ENCODE assay signal across 31 cellular contexts in the genomic region with DNA sequence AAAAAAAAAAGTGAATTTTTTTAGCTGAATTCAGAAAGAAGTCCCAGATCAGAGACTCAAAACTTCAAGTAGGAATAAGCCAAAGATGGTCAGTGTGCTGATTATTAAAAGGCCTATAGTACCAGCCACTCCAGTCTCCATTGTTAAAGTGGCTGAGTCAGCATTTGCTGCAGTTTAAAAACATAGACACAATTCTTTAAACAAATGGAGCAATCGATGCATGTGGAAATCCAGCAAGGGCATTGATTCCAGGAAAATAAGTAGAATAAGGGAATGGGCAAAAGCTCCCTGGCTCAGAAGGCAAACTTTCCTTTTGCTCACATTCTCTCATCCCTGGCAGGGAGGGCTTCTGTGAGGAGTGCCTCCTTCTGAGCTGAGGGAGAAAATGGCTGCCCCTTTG.
"Had no signal": no experiment of that assay in that cellular context is flagged by ENCODE, and none has a peak within 500 bp of the region (broad histone marks: within the 10 kb centered on the region; RNA-seq: fewer than 3 reads in every experiment).

No MANE protein-coding gene starts in this region.

- H3K79me2 ChIP-seq: hepatocyte had no signal

- H3K36me3 Mint-ChIP-seq: activated CD4-positive, alpha-beta memory T cell treated with anti-CD3 and anti-CD28 coated beads for 36 hours; activated CD8-positive, alpha-beta memory T cell treated with anti-CD3 and anti-CD28 coated beads, Interleukin-2, amount 10 ng/mL, durations not matched to agents 7 days and 5 days; activated naive CD4-positive, alpha-beta T cell treated with anti-CD3 and anti-CD28 coated beads, Interleukin-2, amount 10 ng/mL, durations not matched to agents 7 days and 5 days; activated naive CD4-positive, alpha-beta T cell treated with anti-CD3 and anti-CD28 coated beads, Interleukin-2, amount 50 U/mL, for 72 hours; activated naive CD8-positive, alpha-beta T cell treated with anti-CD3 and anti-CD28 coated beads, Interleukin-2, amount 10 ng/mL, durations not matched to agents 7 days and 5 days; brain; WTC11 had no signal

- H3K27ac Mint-ChIP-seq: activated CD4-positive, alpha-beta memory T cell treated with anti-CD3 and anti-CD28 coated beads for 36 hours; activated CD8-positive, alpha-beta memory T cell treated with anti-CD3 and anti-CD28 coated beads, Interleukin-2, amount 10 ng/mL, durations not matched to agents 7 days and 5 days; activated CD8-positive, alpha-beta T cell treated with anti-CD3 and anti-CD28 coated beads, Interleukin-2, amount 10 ng/mL, durations not matched to agents 7 days and 5 days; activated naive CD4-positive, alpha-beta T cell treated with anti-CD3 and anti-CD28 coated beads, Interleukin-2, amount 10 ng/mL, durations not matched to agents 7 days and 5 days; activated naive CD4-positive, alpha-beta T cell treated with anti-CD3 and anti-CD28 coated beads, Interleukin-2, amount 50 U/mL, for 72 hours; activated naive CD8-positive, alpha-beta T cell treated with anti-CD3 and anti-CD28 coated beads, Interleukin-2, amount 10 ng/mL, durations not matched to agents 7 days and 5 days; activated T-cell treated with anti-CD3 and anti-CD28 coated beads, Interleukin-2, amount 50 U/mL, for 24 hours; activated T-cell treated with anti-CD3 and anti-CD28 coated beads, Interleukin-2, amount 50 U/mL, for 72 hours; dendritic cell treated with granulocyte-macrophage colony-stimulating factor and Interleukin-4, amounts not matched to agents 40 ng/mL and 50 ng/mL, for 4 days; endodermal cell; WTC11 had no signal

- H3K9me3 Mint-ChIP-seq: activated CD4-positive, alpha-beta memory T cell treated with anti-CD3 and anti-CD28 coated beads for 36 hours; activated T-cell treated with anti-CD3 and anti-CD28 coated beads, Interleukin-2, amount 50 U/mL, for 24 hours had no signal

- H3K4me2 ChIP-seq: hepatocyte had no signal

- ATAC-seq: activated CD8-positive, alpha-beta memory T cell treated with anti-CD3 and anti-CD28 coated beads, Interleukin-2, amount 10 ng/mL, durations not matched to agents 7 days and 5 days; activated CD8-positive, alpha-beta T cell treated with anti-CD3 and anti-CD28 coated beads, Interleukin-2, amount 10 ng/mL, durations not matched to agents 7 days and 5 days; activated naive CD4-positive, alpha-beta T cell treated with anti-CD3 and anti-CD28 coated beads, Interleukin-2, amount 50 U/mL, for 72 hours; activated T-cell treated with anti-CD3 and anti-CD28 coated beads, Interleukin-2, amount 50 U/mL, for 72 hours; esophagus mucosa; gastroesophageal sphincter; heart right ventricle; WTC11 had no signal

- H3K36me3 ChIP-seq: ascending aorta, gastroesophageal sphincter, heart right ventricle had no signal

- H3K27ac ChIP-seq: ascending aorta, coronary artery, dorsolateral prefrontal cortex, gastroesophageal sphincter, heart right ventricle, hepatocyte, VCaP had no signal

- FAIRE-seq: bronchial epithelial cell had no signal

- H3K9me3 ChIP-seq: ascending aorta, gastroesophageal sphincter had no signal

- H2AFZ ChIP-seq: hepatocyte had no signal

- H3K27me3 Mint-ChIP-seq: activated CD4-positive, alpha-beta memory T cell treated with anti-CD3 and anti-CD28 coated beads for 36 hours; activated CD8-positive, alpha-beta memory T cell treated with anti-CD3 and anti-CD28 coated beads, Interleukin-2, amount 10 ng/mL, durations not matched to agents 7 days and 5 days; activated naive CD4-positive, alpha-beta T cell treated with anti-CD3 and anti-CD28 coated beads, Interleukin-2, amount 10 ng/mL, durations not matched to agents 7 days and 5 days; activated T-cell treated with anti-CD3 and anti-CD28 coated beads, Interleukin-2, amount 50 U/mL, for 24 hours; central memory CD8-positive, alpha-beta T cell; dendritic cell treated with granulocyte-macrophage colony-stimulating factor and Interleukin-4, amounts not matched to agents 40 ng/mL and 50 ng/mL, for 4 days had no signal

- H3K4me3 Mint-ChIP-seq: activated CD4-positive, alpha-beta memory T cell treated with anti-CD3 and anti-CD28 coated beads for 36 hours; activated CD8-positive, alpha-beta memory T cell treated with anti-CD3 and anti-CD28 coated beads, Interleukin-2, amount 10 ng/mL, durations not matched to agents 7 days and 5 days; activated CD8-positive, alpha-beta T cell treated with anti-CD3 and anti-CD28 coated beads, Interleukin-2, amount 10 ng/mL, durations not matched to agents 7 days and 5 days; activated naive CD4-positive, alpha-beta T cell treated with anti-CD3 and anti-CD28 coated beads, Interleukin-2, amount 10 ng/mL, durations not matched to agents 7 days and 5 days; activated naive CD8-positive, alpha-beta T cell treated with anti-CD3 and anti-CD28 coated beads, Interleukin-2, amount 10 ng/mL, durations not matched to agents 7 days and 5 days; activated T-cell treated with anti-CD3 and anti-CD28 coated beads, Interleukin-2, amount 50 U/mL, for 24 hours; activated T-cell treated with anti-CD3 and anti-CD28 coated beads, Interleukin-2, amount 50 U/mL, for 72 hours; brain; central memory CD8-positive, alpha-beta T cell; dendritic cell treated with granulocyte-macrophage colony-stimulating factor and Interleukin-4, amounts not matched to agents 40 ng/mL and 50 ng/mL, for 4 days; endodermal cell; WTC11 had no signal

- H3K4me3 ChIP-seq: ascending aorta, coronary artery, dorsolateral prefrontal cortex, gastroesophageal sphincter, heart right ventricle, hepatocyte had no signal

- H3K4me1 Mint-ChIP-seq: activated CD8-positive, alpha-beta memory T cell treated with anti-CD3 and anti-CD28 coated beads, Interleukin-2, amount 10 ng/mL, durations not matched to agents 7 days and 5 days; activated naive CD4-positive, alpha-beta T cell treated with anti-CD3 and anti-CD28 coated beads, Interleukin-2, amount 10 ng/mL, durations not matched to agents 7 days and 5 days; activated naive CD8-positive, alpha-beta T cell treated with anti-CD3 and anti-CD28 coated beads, Interleukin-2, amount 10 ng/mL, durations not matched to agents 7 days and 5 days; brain; central memory CD8-positive, alpha-beta T cell; endodermal cell; WTC11 had no signal

- H3K27me3 ChIP-seq: ascending aorta, dorsolateral prefrontal cortex, gastroesophageal sphincter, heart right ventricle, hepatocyte had no signal

- DNase-seq: activated CD4-positive, alpha-beta memory T cell treated with anti-CD3 and anti-CD28 coated beads for 36 hours; activated CD4-positive, alpha-beta T cell treated with anti-CD3 and anti-CD28 coated beads for 1 hour; activated CD4-positive, alpha-beta T cell treated with anti-CD3 and anti-CD28 coated beads for 48 hours; activated CD8-positive, alpha-beta memory T cell treated with anti-CD3 and anti-CD28 coated beads, Interleukin-2, amount 10 ng/mL, durations not matched to agents 7 days and 5 days; activated CD8-positive, alpha-beta memory T cell treated with anti-CD3 and anti-CD28 coated beads, Interleukin-2, amount 50 U/mL, for 4 hours; activated CD8-positive, alpha-beta T cell treated with anti-CD3 and anti-CD28 coated beads, Interleukin-2, amount 10 ng/mL, durations not matched to agents 7 days and 5 days; activated gamma-delta T cell; activated naive CD4-positive, alpha-beta T cell; activated naive CD4-positive, alpha-beta T cell treated with anti-CD3 and anti-CD28 coated beads, Interleukin-2, amount 10 ng/mL, durations not matched to agents 7 days and 5 days; activated naive CD8-positive, alpha-beta T cell treated with anti-CD3 and anti-CD28 coated beads, Interleukin-2, amount 10 ng/mL, durations not matched to agents 7 days and 5 days; activated T-cell treated with anti-CD3 and anti-CD28 coated beads for 4 hours; activated T-cell treated with anti-CD3 and anti-CD28 coated beads, Interleukin-2, amount 50 U/mL, for 24 hours; activated T-cell treated with anti-CD3 and anti-CD28 coated beads, Interleukin-2, amount 50 U/mL, for 72 hours; dorsolateral prefrontal cortex; effector memory CD4-positive, alpha-beta T cell; endodermal cell; foreskin melanocyte; heart right ventricle; T-helper 2 cell had no signal

- H3K4me1 ChIP-seq: ascending aorta, gastroesophageal sphincter, heart right ventricle had no signal
